8 cellular contexts compared by ENCODE assay signal in genomic region chr22:21652010-21652546, GRCh38. TPM values are rescaled to one million over a fixed set of nuclear protein-coding genes. Genes with fewer than 3 reads are reported as not detected.
DNase-seq lines count a peak whose midpoint lies in the region; ATAC-seq and TF ChIP-seq lines count a peak whose summit lies in the region.

No MANE protein-coding gene starts in this region.

- H3K36me3 ChIP-seq in H7 (replicated peaks; ENCODE audit: control insufficient read depth, insufficient read depth, low read length) (peaks cover 8% of the 10 kb centered on the region), MG63 (peaks cover 9% of the 10 kb centered on the region; the same call in 1 of the 2 replicates), SK-N-MC (ENCODE audit: insufficient read depth, low read length) (peaks cover 3% of the 10 kb centered on the region; the same call in 1 of the 2 replicates), thoracic aorta (no peaks in the 10 kb centered on the region)

- H3K9ac ChIP-seq in SK-N-MC (ENCODE audit: insufficient read length): peak overlapping the region; percentile 86

- peak overlapping the region; percentile 93 for H3K4me3 Mint-ChIP-seq in activated naive CD4-positive, alpha-beta T cell treated with anti-CD3 and anti-CD28 coated beads, Interleukin-2, amount 10 ng/mL, durations not matched to agents 7 days and 5 days
- H3K4me3 Mint-ChIP-seq in osteocyte (ENCODE audit: unreplicated experiment): peak overlapping the region; percentile 90

- no peaks in the 10 kb centered on the region for H3K9me3 ChIP-seq in MG63
- H3K9me3 ChIP-seq in SK-N-MC (ENCODE audit: low read depth, low read length): no peaks in the 10 kb centered on the region
- H3K9me3 ChIP-seq in thoracic aorta: no peaks in the 10 kb centered on the region

- intact Hi-C loops in head of caudate nucleus (cut with DNase I): no loop called here

- ATAC-seq in thoracic aorta (ENCODE audit: insufficient number of reproducible peaks, low FRiP score, low read depth): peak; percentile 79

- no peaks in the 10 kb centered on the region for H3K9me3 Mint-ChIP-seq in activated naive CD4-positive, alpha-beta T cell treated with anti-CD3 and anti-CD28 coated beads, Interleukin-2, amount 10 ng/mL, durations not matched to agents 7 days and 5 days
- no peaks in the 10 kb centered on the region for H3K9me3 Mint-ChIP-seq in osteocyte (ENCODE audit: unreplicated experiment)

- H3K4me1 Mint-ChIP-seq in activated naive CD4-positive, alpha-beta T cell treated with anti-CD3 and anti-CD28 coated beads, Interleukin-2, amount 10 ng/mL, durations not matched to agents 7 days and 5 days: peaks cover 40% of the 10 kb centered on the region
- H3K4me1 Mint-ChIP-seq in osteocyte (ENCODE audit: unreplicated experiment): peaks cover 18% of the 10 kb centered on the region

- H3K4me1 ChIP-seq in thoracic aorta (ENCODE audit: control insufficient read depth in 1 of 2, low read depth in 2 of 2): peaks cover 6 to 14% of the 10 kb centered on the region in 2 donors

- peak; percentile 52 for DNase-seq in GF-D8 (lab: John Stamatoyannopoulos, UW)
- peak; percentile 97 for DNase-seq in H7
- peak; percentile 90 for DNase-seq in MG63
- DNase-seq in SK-N-MC (ENCODE audit: low read depth, low spot score): no peak
- peak; percentile 95 for DNase-seq in activated naive CD4-positive, alpha-beta T cell treated with anti-CD3 and anti-CD28 coated beads, Interleukin-2, amount 10 ng/mL, durations not matched to agents 7 days and 5 days
- DNase-seq in head of caudate nucleus: peak; percentile 76 to 94 (median 88)
- DNase-seq in osteocyte (ENCODE audit: extremely low spot score, unreplicated experiment): peak; percentile 96
- DNase-seq in thoracic aorta (ENCODE audit: low spot score): no peak

- H3K36me3 Mint-ChIP-seq in activated naive CD4-positive, alpha-beta T cell treated with anti-CD3 and anti-CD28 coated beads, Interleukin-2, amount 10 ng/mL, durations not matched to agents 7 days and 5 days: peaks cover 12% of the 10 kb centered on the region
- no peaks in the 10 kb centered on the region for H3K36me3 Mint-ChIP-seq in osteocyte (ENCODE audit: unreplicated experiment)

- H3K27ac ChIP-seq in SK-N-MC (no peak overlapping the region), thoracic aorta (no peak overlapping the region)

- H3K27me3 Mint-ChIP-seq in activated naive CD4-positive, alpha-beta T cell treated with anti-CD3 and anti-CD28 coated beads, Interleukin-2, amount 10 ng/mL, durations not matched to agents 7 days and 5 days: peaks cover 3% of the 10 kb centered on the region
- no peaks in the 10 kb centered on the region for H3K27me3 Mint-ChIP-seq in osteocyte (ENCODE audit: unreplicated experiment)

- no peak for TF ChIP-seq CTCF in osteocyte (IDR thresholded peaks at IDR 0.05)
- no peak for TF ChIP-seq CTCF in thoracic aorta (IDR thresholded peaks at IDR 0.05)

- H3K4me3 ChIP-seq in H7 (ENCODE audit: insufficient read depth, low read depth, low read length) (peak overlapping the region; percentile 83), MG63 (peak overlapping the region; percentile 87), SK-N-MC (peak overlapping the region; percentile 86), thoracic aorta (peak overlapping the region; percentile 97)

- CTCF ChIA-PET in activated naive CD4-positive, alpha-beta T cell treated with anti-CD3 and anti-CD28 coated beads, Interleukin-2, amount 10 ng/mL, durations not matched to agents 7 days and 5 days (lab: Charles Lee): interaction anchor here (4.1 kb wide), 1 partner anchor 9 kb away, joined by 19 read pairs; the partner anchor contains the start of gene SDF2L1

- H3K27me3 ChIP-seq in H7 (ENCODE audit: control insufficient read depth, insufficient read depth, low read length) (no peaks in the 10 kb centered on the region), MG63 (no peaks in the 10 kb centered on the region), thoracic aorta (replicated peaks; ENCODE audit: insufficient read depth) (no peaks in the 10 kb centered on the region)

- H3K27ac Mint-ChIP-seq in activated naive CD4-positive, alpha-beta T cell treated with anti-CD3 and anti-CD28 coated beads, Interleukin-2, amount 10 ng/mL, durations not matched to agents 7 days and 5 days: peak overlapping the region; percentile 89
- H3K27ac Mint-ChIP-seq in osteocyte (ENCODE audit: unreplicated experiment): peak overlapping the region; percentile 79

RNA-seq across cellular contexts. Expression of gene SDF2L1, which starts 10.0 kb away (rescaled TPM):
- total RNA-seq in H7 (2014; rRNA removed; shearing (Covaris generic)): 29.3 and 54.0 TPM in 2 replicates
- total RNA-seq in MG63 (2014; rRNA removed; shearing (Covaris generic); ENCODE audit: low replicate concordance): 13.9 and 40.9 TPM in 2 replicates
- 20.7 and 23.2 TPM in 2 replicates for total RNA-seq in osteocyte
- total RNA-seq in thoracic aorta: 10 to 100 TPM; 40.9 to 54.0 TPM

RNA-seq across cellular contexts. Expression of gene PPIL2, which starts 13.7 kb away (rescaled TPM):
- total RNA-seq in H7 (2014; rRNA removed; shearing (Covaris generic)): 23.1 and 23.5 TPM in 2 replicates
- 11.2 and 17.4 TPM in 2 replicates for total RNA-seq in MG63 (2014; rRNA removed; shearing (Covaris generic); ENCODE audit: low replicate concordance)
- 44.5 and 49.5 TPM in 2 replicates for total RNA-seq in osteocyte
- 10 to 100 TPM; 32.0 to 33.7 TPM for total RNA-seq in thoracic aorta

RNA-seq across cellular contexts. Expression of gene CCDC116, which starts 19.5 kb away (rescaled TPM):
- 0.48 and 0.55 TPM in 2 replicates for total RNA-seq in H7 (2014; rRNA removed; shearing (Covaris generic))
- not detected in 2 replicates for total RNA-seq in MG63 (2014; rRNA removed; shearing (Covaris generic); ENCODE audit: low replicate concordance)
- 0.59 and 0.78 TPM in 2 replicates for total RNA-seq in osteocyte
- under 1 TPM in 1 of 2 donors, not detected in 1; 0.71 TPM for total RNA-seq in thoracic aorta

RNA-seq across cellular contexts. Expression of gene YDJC, which starts 22.3 kb away (rescaled TPM):
- total RNA-seq in H7 (2014; rRNA removed; shearing (Covaris generic)): 53.0 and 57.3 TPM in 2 replicates
- total RNA-seq in MG63 (2014; rRNA removed; shearing (Covaris generic); ENCODE audit: low replicate concordance): 70.3 and 78.4 TPM in 2 replicates
- total RNA-seq in osteocyte: 15.7 and 15.9 TPM in 2 replicates
- 10 to 100 TPM; 18.3 to 32.3 TPM for total RNA-seq in thoracic aorta

Comparison
In these comparisons a context has a peak if more than half of its experiments do, and no peak if none do; other contexts are left out.
1. DNase-seq: peak in GF-D8 (single experiment), H7 (single experiment), MG63 (single experiment), activated naive CD4-positive, alpha-beta T cell treated with anti-CD3 and anti-CD28 coated beads, Interleukin-2, amount 10 ng/mL, durations not matched to agents 7 days and 5 days (single experiment), head of caudate nucleus (42 of 42) and osteocyte (single experiment); none in SK-N-MC (single experiment) and thoracic aorta (single experiment).
2. Peak in every context shown above with its lines, with median percentiles within 50 percentile points of each other: H3K4me3 ChIP-seq.